ENCODE assay signal across 1 cellular context in the genomic region with DNA sequence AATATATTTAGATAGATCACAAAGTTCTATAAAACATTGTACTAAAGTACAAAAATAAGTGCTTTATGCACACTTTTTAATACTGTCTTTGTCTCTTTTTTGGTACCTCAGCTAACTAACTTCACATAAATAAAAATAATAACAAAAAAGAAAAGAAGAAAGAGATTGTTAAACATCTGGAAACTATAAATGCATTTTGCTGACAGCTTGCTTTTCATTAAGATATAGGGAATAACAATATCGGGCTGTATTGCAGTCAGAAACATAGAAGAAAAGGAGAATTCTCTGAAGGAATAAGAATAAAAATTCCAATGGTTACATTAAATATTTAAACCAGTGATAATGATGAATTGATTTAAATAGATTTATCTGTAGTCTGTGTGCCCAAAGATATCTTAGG.
TF ChIP-seq lines count a peak whose summit lies in the region.

No MANE protein-coding gene starts in this region.

TF ChIP-seq in SK-N-SH treated with all-trans-retinoic acid at 6 μM for 48 hours, 23 proteins besides CTCF, POLR2A, EP300 and RAD21 (continued from another document):
- TF ChIP-seq, protein P1, sequence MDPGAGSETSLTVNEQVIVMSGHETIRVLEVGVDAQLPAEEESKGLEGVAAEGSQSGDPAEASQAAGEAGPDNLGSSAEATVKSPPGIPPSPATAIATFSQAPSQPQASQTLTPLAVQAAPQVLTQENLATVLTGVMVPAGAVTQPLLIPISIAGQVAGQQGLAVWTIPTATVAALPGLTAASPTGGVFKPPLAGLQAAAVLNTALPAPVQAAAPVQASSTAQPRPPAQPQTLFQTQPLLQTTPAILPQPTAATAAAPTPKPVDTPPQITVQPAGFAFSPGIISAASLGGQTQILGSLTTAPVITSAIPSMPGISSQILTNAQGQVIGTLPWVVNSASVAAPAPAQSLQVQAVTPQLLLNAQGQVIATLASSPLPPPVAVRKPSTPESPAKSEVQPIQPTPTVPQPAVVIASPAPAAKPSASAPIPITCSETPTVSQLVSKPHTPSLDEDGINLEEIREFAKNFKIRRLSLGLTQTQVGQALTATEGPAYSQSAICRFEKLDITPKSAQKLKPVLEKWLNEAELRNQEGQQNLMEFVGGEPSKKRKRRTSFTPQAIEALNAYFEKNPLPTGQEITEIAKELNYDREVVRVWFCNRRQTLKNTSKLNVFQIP (CRISPR knock-in tag; IDR thresholded peaks at IDR 0.05; ENCODE audit: borderline replicate concordance, low read depth) = no peak
- TF ChIP-seq TCF4 (CRISPR knock-in tag; IDR thresholded peaks at IDR 0.05; ENCODE audit: borderline replicate concordance) (no peak), OSR1 (CRISPR knock-in tag; IDR thresholded peaks at IDR 0.05) (no peak), ZNF8 (CRISPR knock-in tag; IDR thresholded peaks at IDR 0.05) (no peak), ZFP30 (CRISPR knock-in tag; IDR thresholded peaks at IDR 0.05) (no peak), GLIS3 (CRISPR knock-in tag; IDR thresholded peaks at IDR 0.05) (no peak), TOX (CRISPR knock-in tag; IDR thresholded peaks at IDR 0.05; ENCODE audit: borderline replicate concordance) (no peak), SNAI2 (CRISPR knock-in tag; IDR thresholded peaks at IDR 0.05) (no peak), ZNF565 (CRISPR knock-in tag; conservative IDR thresholded peaks at IDR 0.05; ENCODE audit: low read depth) (no peak), ESRRG (CRISPR knock-in tag; IDR thresholded peaks at IDR 0.05) (no peak), ZC3H10 (CRISPR knock-in tag; IDR thresholded peaks at IDR 0.05) (no peak), ZNF70 (CRISPR knock-in tag; IDR thresholded peaks at IDR 0.05) (no peak)
- TF ChIP-seq, protein P2, sequence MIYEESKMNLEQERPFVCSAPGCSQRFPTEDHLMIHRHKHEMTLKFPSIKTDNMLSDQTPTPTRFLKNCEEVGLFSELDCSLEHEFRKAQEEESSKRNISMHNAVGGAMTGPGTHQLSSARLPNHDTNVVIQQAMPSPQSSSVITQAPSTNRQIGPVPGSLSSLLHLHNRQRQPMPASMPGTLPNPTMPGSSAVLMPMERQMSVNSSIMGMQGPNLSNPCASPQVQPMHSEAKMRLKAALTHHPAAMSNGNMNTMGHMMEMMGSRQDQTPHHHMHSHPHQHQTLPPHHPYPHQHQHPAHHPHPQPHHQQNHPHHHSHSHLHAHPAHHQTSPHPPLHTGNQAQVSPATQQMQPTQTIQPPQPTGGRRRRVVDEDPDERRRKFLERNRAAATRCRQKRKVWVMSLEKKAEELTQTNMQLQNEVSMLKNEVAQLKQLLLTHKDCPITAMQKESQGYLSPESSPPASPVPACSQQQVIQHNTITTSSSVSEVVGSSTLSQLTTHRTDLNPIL (CRISPR knock-in tag; IDR thresholded peaks at IDR 0.05; ENCODE audit: low read depth) = no peak
- TF ChIP-seq, protein P3, sequence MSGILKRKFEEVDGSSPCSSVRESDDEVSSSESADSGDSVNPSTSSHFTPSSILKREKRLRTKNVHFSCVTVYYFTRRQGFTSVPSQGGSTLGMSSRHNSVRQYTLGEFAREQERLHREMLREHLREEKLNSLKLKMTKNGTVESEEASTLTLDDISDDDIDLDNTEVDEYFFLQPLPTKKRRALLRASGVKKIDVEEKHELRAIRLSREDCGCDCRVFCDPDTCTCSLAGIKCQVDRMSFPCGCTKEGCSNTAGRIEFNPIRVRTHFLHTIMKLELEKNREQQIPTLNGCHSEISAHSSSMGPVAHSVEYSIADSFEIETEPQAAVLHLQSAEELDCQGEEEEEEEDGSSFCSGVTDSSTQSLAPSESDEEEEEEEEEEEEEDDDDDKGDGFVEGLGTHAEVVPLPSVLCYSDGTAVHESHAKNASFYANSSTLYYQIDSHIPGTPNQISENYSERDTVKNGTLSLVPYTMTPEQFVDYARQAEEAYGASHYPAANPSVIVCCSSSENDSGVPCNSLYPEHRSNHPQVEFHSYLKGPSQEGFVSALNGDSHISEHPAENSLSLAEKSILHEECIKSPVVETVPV (CRISPR knock-in tag; IDR thresholded peaks at IDR 0.05) = no peak
